In the genomic region with DNA sequence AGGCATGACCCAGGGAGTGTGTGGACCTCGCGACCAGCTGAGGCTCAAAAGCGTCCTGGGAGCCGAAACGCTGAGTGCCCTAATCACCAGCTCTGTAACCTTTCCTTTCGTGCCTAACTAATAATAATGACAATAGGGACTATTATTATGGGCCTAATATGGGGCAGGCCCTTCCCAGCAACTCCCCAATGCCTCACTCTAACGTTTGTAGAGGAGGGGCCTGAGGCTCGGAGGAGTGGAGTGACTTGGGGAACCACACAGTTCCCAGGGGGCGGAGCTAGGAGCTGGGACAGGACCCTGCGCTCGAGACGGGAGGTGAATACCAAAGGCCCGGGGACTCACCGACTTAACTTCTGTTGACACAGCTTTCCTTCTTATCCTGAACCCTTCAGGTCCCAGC, we compare ENCODE assay signal across 11 cellular contexts. TPM values are rescaled to one million over a fixed set of nuclear protein-coding genes. Genes with fewer than 3 reads are reported as not detected.
DNase-seq lines count a peak whose midpoint lies in the region; ATAC-seq, FAIRE-seq and TF ChIP-seq lines count a peak whose summit lies in the region.
"Had no signal": no experiment of that assay in that cellular context is flagged by ENCODE, and none has a peak within 500 bp of the region (broad histone marks: within the 10 kb centered on the region; RNA-seq: fewer than 3 reads in every experiment).

No MANE protein-coding gene starts in this region.

- CTCF ChIA-PET in CD8-positive, alpha-beta T cell (lab: Charles Lee): interaction anchor here (0.9 to 3.6 kb wide), 3 partner anchors 36 to 446 kb away, joined by 4 to 13 read pairs (median 4); partner anchors contain the start of gene NTMT1

- H3K4me1 Mint-ChIP-seq in CD8-positive, alpha-beta T cell (ENCODE audit: low read depth): peaks cover 10% of the 10 kb centered on the region
- H3K4me1 Mint-ChIP-seq in activated T-helper 2 cell treated with anti-CD3 and anti-CD28 coated beads, Interferon-gamma antibody, Interleukin-2, Interleukin-4, amounts not matched to agents 10 μg/mL and 5 μg/mL and 100 μg/mL, durations not matched to agents 14 hours and 24 hours and 36 hours (ENCODE audit: low read depth): peaks cover 8% of the 10 kb centered on the region
- H3K4me1 Mint-ChIP-seq in mesothelial cell of epicardium: peaks cover 16% of the 10 kb centered on the region

- H3K27ac ChIP-seq in CD8-positive, alpha-beta T cell (ENCODE audit: low read depth, low read length): no peak overlapping the region

- FAIRE-seq in G401.6 (lab: Jason Lieb, UNC): peak; percentile 95
- FAIRE-seq in GM19239 (lab: Jason Lieb, UNC): no peak

- DNase-seq in CD8-positive, alpha-beta T cell: no peak
- DNase-seq in activated T-helper 2 cell treated with anti-CD3 and anti-CD28 coated beads, Interferon-gamma antibody, Interleukin-2, Interleukin-4, amounts not matched to agents 10 μg/mL and 5 μg/mL and 100 μg/mL, durations not matched to agents 14 hours and 24 hours and 36 hours (ENCODE audit: low spot score): no peak
- DNase-seq in mesothelial cell of epicardium (ENCODE audit: low spot score in 2 of 2, unreplicated experiment in 2 of 2) (no peak), DMS 273 (lab: John Stamatoyannopoulos, UW; ENCODE audit: unreplicated experiment) (no peak), GM19239 (ENCODE audit: insufficient read length, low spot score) (no peak), NCI-H1694 treated with DMSO at 0.1 percent for 48 hours (lab: John Stamatoyannopoulos, UW) (no peak)
- DNase-seq: MV-4-11; stimulated activated CD4-positive, alpha-beta T cell treated with anti-CD3 and anti-CD28 coated beads, Interleukin-15, amount 100 ng/mL, for 24 hours; stomach had no signal

- no peaks in the 10 kb centered on the region for H3K27me3 ChIP-seq in CD8-positive, alpha-beta T cell (ENCODE audit: insufficient read depth, low read length)
- H3K27me3 ChIP-seq: stomach had no signal

- no peak for TF ChIP-seq CTCF in CD8-positive, alpha-beta T cell (IDR thresholded peaks at IDR 0.05)
- TF ChIP-seq CTCF in mesothelial cell of epicardium (IDR thresholded peaks at IDR 0.05; ENCODE audit: unreplicated experiment): no peak

- no peaks in the 10 kb centered on the region for H3K27me3 Mint-ChIP-seq in CD8-positive, alpha-beta T cell (ENCODE audit: low read depth)
- no peaks in the 10 kb centered on the region for H3K27me3 Mint-ChIP-seq in activated T-helper 2 cell treated with anti-CD3 and anti-CD28 coated beads, Interferon-gamma antibody, Interleukin-2, Interleukin-4, amounts not matched to agents 10 μg/mL and 5 μg/mL and 100 μg/mL, durations not matched to agents 14 hours and 24 hours and 36 hours (ENCODE audit: low read depth)
- peaks cover 3% of the 10 kb centered on the region for H3K27me3 Mint-ChIP-seq in mesothelial cell of epicardium (ENCODE audit: low read depth)

- H3K4me1 ChIP-seq in CD8-positive, alpha-beta T cell (ENCODE audit: insufficient read depth, low read length): peaks cover 8% of the 10 kb centered on the region

- H3K9me3 Mint-ChIP-seq in CD8-positive, alpha-beta T cell: no peaks in the 10 kb centered on the region
- no peaks in the 10 kb centered on the region for H3K9me3 Mint-ChIP-seq in activated T-helper 2 cell treated with anti-CD3 and anti-CD28 coated beads, Interferon-gamma antibody, Interleukin-2, Interleukin-4, amounts not matched to agents 10 μg/mL and 5 μg/mL and 100 μg/mL, durations not matched to agents 14 hours and 24 hours and 36 hours
- no peaks in the 10 kb centered on the region for H3K9me3 Mint-ChIP-seq in mesothelial cell of epicardium
- H3K9me3 Mint-ChIP-seq: dendritic cell treated with granulocyte-macrophage colony-stimulating factor and Interleukin-4, amounts not matched to agents 40 ng/mL and 50 ng/mL, for 4 days had no signal

- peak overlapping the region; percentile 55 for H3K4me3 Mint-ChIP-seq in CD8-positive, alpha-beta T cell
- peak overlapping the region; percentile 8 for H3K4me3 Mint-ChIP-seq in activated T-helper 2 cell treated with anti-CD3 and anti-CD28 coated beads, Interferon-gamma antibody, Interleukin-2, Interleukin-4, amounts not matched to agents 10 μg/mL and 5 μg/mL and 100 μg/mL, durations not matched to agents 14 hours and 24 hours and 36 hours (ENCODE audit: low read depth)
- peak overlapping the region; percentile 53 for H3K4me3 Mint-ChIP-seq in mesothelial cell of epicardium

- H3K36me3 ChIP-seq in CD8-positive, alpha-beta T cell (ENCODE audit: insufficient read depth, low read length): no peaks in the 10 kb centered on the region
- H3K36me3 ChIP-seq: stomach had no signal

- intact Hi-C loops in CD8-positive, alpha-beta T cell (cut with DNase I, micrococcal nuclease): loop anchor here (1.0 to 5.0 kb wide), 4 partner anchors 23 to 158 kb away; no protein-coding TSS in a partner anchor
- intact Hi-C loops in activated T-helper 2 cell treated with anti-CD3 and anti-CD28 coated beads, Interferon-gamma antibody, Interleukin-2, Interleukin-4, amounts not matched to agents 10 μg/mL and 5 μg/mL and 100 μg/mL, durations not matched to agents 14 hours and 24 hours and 36 hours (cut with micrococcal nuclease): loop anchor here (2.0 to 5.0 kb wide), 4 partner anchors 58 to 158 kb away; no protein-coding TSS in a partner anchor

- POLR2A ChIA-PET in CD8-positive, alpha-beta T cell (lab: Charles Lee): interaction anchor here (0.9 to 2.7 kb wide), 4 partner anchors 15 to 68 kb away, joined by 3 to 56 read pairs (median 4); partner anchors contain the start of gene PTPA

- no peak overlapping the region for H3K4me3 ChIP-seq in CD8-positive, alpha-beta T cell (ENCODE audit: low read depth, low read length)

- no peak for ATAC-seq in CD8-positive, alpha-beta T cell

- no peak overlapping the region for H3K27ac Mint-ChIP-seq in CD8-positive, alpha-beta T cell
- H3K27ac Mint-ChIP-seq in activated T-helper 2 cell treated with anti-CD3 and anti-CD28 coated beads, Interferon-gamma antibody, Interleukin-2, Interleukin-4, amounts not matched to agents 10 μg/mL and 5 μg/mL and 100 μg/mL, durations not matched to agents 14 hours and 24 hours and 36 hours: no peak overlapping the region
- H3K27ac Mint-ChIP-seq in mesothelial cell of epicardium: no peak overlapping the region
- H3K27ac Mint-ChIP-seq: dendritic cell treated with granulocyte-macrophage colony-stimulating factor and Interleukin-4, amounts not matched to agents 40 ng/mL and 50 ng/mL, for 4 days had no signal

- peaks cover 4% of the 10 kb centered on the region for H3K36me3 Mint-ChIP-seq in CD8-positive, alpha-beta T cell
- H3K36me3 Mint-ChIP-seq in activated T-helper 2 cell treated with anti-CD3 and anti-CD28 coated beads, Interferon-gamma antibody, Interleukin-2, Interleukin-4, amounts not matched to agents 10 μg/mL and 5 μg/mL and 100 μg/mL, durations not matched to agents 14 hours and 24 hours and 36 hours (ENCODE audit: low read depth): no peaks in the 10 kb centered on the region
- no peaks in the 10 kb centered on the region for H3K36me3 Mint-ChIP-seq in mesothelial cell of epicardium

- no peaks in the 10 kb centered on the region for H3K9me3 ChIP-seq in CD8-positive, alpha-beta T cell (ENCODE audit: low read length)
- H3K9me3 ChIP-seq: stomach had no signal

RNA-seq across cellular contexts. Expression of gene IER5L, which starts 0.9 kb away (rescaled TPM):
- total RNA-seq in CD8-positive, alpha-beta T cell: 10 to 100 TPM; 21.7 to 25.1 TPM
- total RNA-seq in activated T-helper 2 cell treated with anti-CD3 and anti-CD28 coated beads, Interferon-gamma antibody, Interleukin-2, Interleukin-4, amounts not matched to agents 10 μg/mL and 5 μg/mL and 100 μg/mL, durations not matched to agents 14 hours and 24 hours and 36 hours: 8.6 and 9.3 TPM in 2 replicates
- total RNA-seq in mesothelial cell of epicardium: 31.3 to 34.7 TPM (median 31.9 TPM) in 3 replicates
